8 cellular contexts compared by ENCODE assay signal in genomic region chrX:16882702-16883486, GRCh38. TPM values are rescaled to one million over a fixed set of nuclear protein-coding genes. Genes with fewer than 3 reads are reported as not detected.
A peak's percentile ranks its signal among the peaks of the same experiment; 100 is the strongest.
DNase-seq lines count a peak whose midpoint lies in the region; ATAC-seq and TF ChIP-seq lines count a peak whose summit lies in the region.

No MANE protein-coding gene starts in this region.

- H3K9me3 ChIP-seq in stomach smooth muscle (ENCODE audit: control insufficient read depth in 2 of 2, low read length in 2 of 2), result no peaks in the 10 kb centered on the region

- intact Hi-C loops in natural killer cell (cut with micrococcal nuclease), result loop anchor here (5.0 kb wide), 1 partner anchor 164 kb away; no protein-coding TSS in a partner anchor

- peak overlapping the region; percentile 52 for H3K4me3 ChIP-seq in fibroblast of mammary gland (ENCODE audit: control insufficient read depth, low read depth, low read length)
- H3K4me3 ChIP-seq in stomach smooth muscle (ENCODE audit: low read length in 2 of 2), result peak overlapping the region; percentile 71 to 74

- no peaks in the 10 kb centered on the region for H3K36me3 ChIP-seq in stomach smooth muscle (ENCODE audit: control insufficient read depth in 2 of 2, insufficient read depth in 2 of 2, low read length in 2 of 2)

- DNase-seq in D341Med (ENCODE audit: low spot score) (peak; percentile 70), LHCN-M2 (ENCODE audit: low read depth) (peak; percentile 62), RPMI8226 (peak; percentile 90), fibroblast of mammary gland (ENCODE audit: low read depth) (peak; percentile 69), natural killer cell (peak; percentile 42)
- DNase-seq in activated effector memory CD4-positive, alpha-beta T cell treated with Interleukin-2 at 50 U/mL for 16 hours, result peak; percentile 47

- peaks cover 7 to 16% of the 10 kb centered on the region in 2 donors for H3K4me1 Mint-ChIP-seq in natural killer cell

- ATAC-seq in GM21529 (IDR thresholded peaks at IDR 0.05; ENCODE audit: unreplicated experiment) (peak; percentile 74), natural killer cell (peak; percentile 78 to 82 (median 79))

- H3K27ac Mint-ChIP-seq in natural killer cell, result peak overlapping the region; percentile 75 to 79

- peaks cover 0 to 12% of the 10 kb centered on the region in 2 donors for H3K27me3 ChIP-seq in stomach smooth muscle (ENCODE audit: control insufficient read depth in 1 of 2, insufficient read depth in 2 of 2, low read length in 2 of 2)

- peaks cover 0 to 20% of the 10 kb centered on the region in 2 donors for H3K27me3 Mint-ChIP-seq in natural killer cell (ENCODE audit: low read depth in 2 of 2)

- no peaks in the 10 kb centered on the region for H3K36me3 Mint-ChIP-seq in natural killer cell

- H3K4me1 ChIP-seq in stomach smooth muscle (ENCODE audit: control insufficient read depth, insufficient read depth, low read length), result no peaks in the 10 kb centered on the region

- peak overlapping the region; percentile 49 for H3K27ac ChIP-seq in stomach smooth muscle (ENCODE audit: low read length)

- H3K9me3 Mint-ChIP-seq in natural killer cell, result no peaks in the 10 kb centered on the region

- H3K4me3 Mint-ChIP-seq in natural killer cell, result peak overlapping the region; percentile 85

- H3K9ac ChIP-seq in stomach smooth muscle (ENCODE audit: low read length in 2 of 2), result peak overlapping the region; percentile 63 to 64

- TF ChIP-seq CTCF in fibroblast of mammary gland (conservative IDR thresholded peaks at IDR 0.05; ENCODE audit: control insufficient read depth, insufficient read depth, low read depth, low read length) (peak; percentile 79), natural killer cell (IDR thresholded peaks at IDR 0.05) (peak; percentile 59)

RNA-seq across cellular contexts. Expression of gene RBBP7, which starts 12.7 kb away (rescaled TPM):
- total RNA-seq in LHCN-M2 (2014; rRNA removed), result 100.0 and 112 TPM in 2 replicates
- 84.3 TPM for polyA plus RNA-seq in LHCN-M2 (2012)
- 100 to 1,000 TPM; 124 to 170 (median 139) TPM for total RNA-seq in natural killer cell

Comparison
In these comparisons a context has a peak if more than half of its experiments do, and no peak if none do; other contexts are left out.
1. Peak in every context shown above with its lines: DNase-seq, ATAC-seq, H3K4me3 ChIP-seq and H3K27ac ChIP-seq.